In genomic region chr11:19742595-19743292, GRCh38 we compare ENCODE assay signal across 8 cellular contexts. TPM values are rescaled to one million over a fixed set of nuclear protein-coding genes. Genes with fewer than 3 reads are reported as not detected.
DNase-seq lines count a peak whose midpoint lies in the region; ATAC-seq and TF ChIP-seq lines count a peak whose summit lies in the region.

No MANE protein-coding gene starts in this region.

- DNase-seq in Caco-2 (peak; percentile 82 to 84), LNCaP clone FGC (ENCODE audit: low read depth) (peak; percentile 42), SK-MEL-5 (ENCODE audit: low read depth, low spot score) (peak; percentile 84), Right ventricle myocardium superior (peak; percentile 86), prostate gland (ENCODE audit: low spot score) (peak; percentile 80), aorta (peak; percentile 82 to 89)
- peak; percentile 79 for DNase-seq in activated naive CD4-positive, alpha-beta T cell treated with anti-CD3 and anti-CD28 coated beads, Interleukin-2, amount 10 ng/mL, durations not matched to agents 7 days and 5 days

- in situ Hi-C loops in SK-MEL-5 (cut with HindIII; ENCODE audit: low pct_unique_long_range_greater_than_20kb, low sequenced_read_pairs), result no loop called here

- H3K27ac ChIP-seq in prostate gland (no peak overlapping the region), aorta (ENCODE audit: low read depth in 1 of 2, low read length in 2 of 2) (peak overlapping the region in 1 of 2 donors; percentile 60)

- CTCF ChIA-PET in Caco-2 (lab: Charles Lee), result interaction anchor here (0.6 to 2.2 kb wide), 15 partner anchors 9 to 669 kb away, joined by 3 to 12 read pairs (median 4); partner anchors contain the start of gene NAV2
- CTCF ChIA-PET in activated naive CD4-positive, alpha-beta T cell treated with anti-CD3 and anti-CD28 coated beads, Interleukin-2, amount 10 ng/mL, durations not matched to agents 7 days and 5 days (lab: Charles Lee), result interaction anchor here (1.0 to 4.6 kb wide), 14 partner anchors 8 to 196 kb away, joined by 3 to 89 read pairs (median 4); partner anchors contain the start of gene NAV2

- H3K4me3 Mint-ChIP-seq in Caco-2 (ENCODE audit: unreplicated experiment), result no peak overlapping the region
- no peak overlapping the region for H3K4me3 Mint-ChIP-seq in activated naive CD4-positive, alpha-beta T cell treated with anti-CD3 and anti-CD28 coated beads, Interleukin-2, amount 10 ng/mL, durations not matched to agents 7 days and 5 days

- ATAC-seq in GM21390 (IDR thresholded peaks at IDR 0.05; ENCODE audit: unreplicated experiment) (peak; percentile 87), Right ventricle myocardium superior (ENCODE audit: poor library complexity) (peak; percentile 91), aorta (ENCODE audit: low FRiP score) (peak; percentile 87)

- H3K27ac Mint-ChIP-seq in Caco-2 (ENCODE audit: unreplicated experiment), result no peak overlapping the region
- no peak overlapping the region for H3K27ac Mint-ChIP-seq in activated naive CD4-positive, alpha-beta T cell treated with anti-CD3 and anti-CD28 coated beads, Interleukin-2, amount 10 ng/mL, durations not matched to agents 7 days and 5 days

- no peak overlapping the region for H3K4me3 ChIP-seq in Caco-2 (ENCODE audit: low read depth, low read length)
- no peak overlapping the region for H3K4me3 ChIP-seq in LNCaP clone FGC (ENCODE audit: low read depth, low read length)
- H3K4me3 ChIP-seq in prostate gland, result no peak overlapping the region
- no peak overlapping the region for H3K4me3 ChIP-seq in aorta (ENCODE audit: low read length in 2 of 2)

- no peaks in the 10 kb centered on the region for H3K9me3 ChIP-seq in Caco-2
- no peaks in the 10 kb centered on the region for H3K9me3 ChIP-seq in prostate gland
- H3K9me3 ChIP-seq in aorta (ENCODE audit: control insufficient read depth, low read length), result no peaks in the 10 kb centered on the region

- intact Hi-C loops in Caco-2 (cut with micrococcal nuclease; ENCODE audit: unreplicated experiment) (loop anchor here (1.0 to 10.0 kb wide), 7 partner anchors 30 to 671 kb away; partner anchors contain the start of gene NAV2), Right ventricle myocardium superior (cut with DNase I) (loop anchor here (2.0 to 10.0 kb wide), 2 partner anchors 162 to 178 kb away; no protein-coding TSS in a partner anchor), prostate gland (cut with DNase I) (loop anchor here (2.0 kb wide), 1 partner anchor 160 kb away; no protein-coding TSS in a partner anchor), aorta (cut with DNase I) (loop anchor here (1.0 to 10.0 kb wide), 4 partner anchors 160 to 478 kb away; no protein-coding TSS in a partner anchor)

- peak; percentile 77 to 86 for TF ChIP-seq CTCF in Caco-2 (IDR thresholded peaks at IDR 0.05; ENCODE audit: insufficient read depth in 1 of 2, low read depth in 1 of 2, low read length in 1 of 2, severe bottlenecking in 1 of 2, unreplicated experiment in 1 of 2)
- TF ChIP-seq CTCF in LNCaP clone FGC (IDR thresholded peaks at IDR 0.05; ENCODE audit: control insufficient read depth, extremely low read depth, insufficient read depth), result peak; percentile 92
- peak; percentile 82 to 98 (median 96) for TF ChIP-seq CTCF in prostate gland (IDR thresholded peaks at IDR 0.05)

- POLR2A ChIA-PET in Caco-2 (lab: Charles Lee), result no interaction called here

- no peaks in the 10 kb centered on the region for H3K36me3 Mint-ChIP-seq in Caco-2 (ENCODE audit: insufficient read depth, unreplicated experiment)
- H3K36me3 Mint-ChIP-seq in activated naive CD4-positive, alpha-beta T cell treated with anti-CD3 and anti-CD28 coated beads, Interleukin-2, amount 10 ng/mL, durations not matched to agents 7 days and 5 days, result no peaks in the 10 kb centered on the region

- no peaks in the 10 kb centered on the region for H3K27me3 Mint-ChIP-seq in Caco-2 (ENCODE audit: insufficient read depth, unreplicated experiment)
- peaks cover 21% of the 10 kb centered on the region for H3K27me3 Mint-ChIP-seq in activated naive CD4-positive, alpha-beta T cell treated with anti-CD3 and anti-CD28 coated beads, Interleukin-2, amount 10 ng/mL, durations not matched to agents 7 days and 5 days

- BruUV-seq in Caco-2 (replicated peaks; lab: Mats Ljungman, UMichigan), result no TSS peak

- H3K4me1 ChIP-seq in Caco-2, result no peaks in the 10 kb centered on the region
- no peaks in the 10 kb centered on the region for H3K4me1 ChIP-seq in prostate gland (replicated peaks)
- H3K4me1 ChIP-seq in aorta (ENCODE audit: control insufficient read depth in 1 of 2, insufficient read depth in 2 of 2, low read length in 2 of 2), result peaks cover 3% of the 10 kb centered on the region in 2 donors

- H3K4me1 Mint-ChIP-seq in Caco-2 (ENCODE audit: low read depth, unreplicated experiment), result no peaks in the 10 kb centered on the region
- H3K4me1 Mint-ChIP-seq in activated naive CD4-positive, alpha-beta T cell treated with anti-CD3 and anti-CD28 coated beads, Interleukin-2, amount 10 ng/mL, durations not matched to agents 7 days and 5 days, result no peaks in the 10 kb centered on the region

- H3K36me3 ChIP-seq in Caco-2 (ENCODE audit: control insufficient read depth, insufficient read depth, low read length) (no peaks in the 10 kb centered on the region), prostate gland (no peaks in the 10 kb centered on the region), aorta (ENCODE audit: control insufficient read depth in 1 of 2, insufficient read depth in 2 of 2, low read length in 1 of 2) (peaks cover 2 to 3% of the 10 kb centered on the region in 2 donors)

- no peaks in the 10 kb centered on the region for H3K27me3 ChIP-seq in Caco-2 (replicated peaks; ENCODE audit: control insufficient read depth, insufficient read depth, low read length)
- no peaks in the 10 kb centered on the region for H3K27me3 ChIP-seq in prostate gland (replicated peaks; ENCODE audit: insufficient read depth)
- no peaks in the 10 kb centered on the region for H3K27me3 ChIP-seq in aorta (ENCODE audit: control insufficient read depth in 1 of 2, insufficient read depth in 2 of 2, low read length in 1 of 2)

- H3K9me3 Mint-ChIP-seq in Caco-2 (ENCODE audit: unreplicated experiment), result no peaks in the 10 kb centered on the region
- H3K9me3 Mint-ChIP-seq in activated naive CD4-positive, alpha-beta T cell treated with anti-CD3 and anti-CD28 coated beads, Interleukin-2, amount 10 ng/mL, durations not matched to agents 7 days and 5 days, result no peaks in the 10 kb centered on the region

- 41% methylated on average over 2 of the region's 2 CpGs for WGBS in prostate gland
- 36 to 45% methylated on average over 2 of the region's 2 CpGs for WGBS in aorta, 2 donors

- TF ChIP-seq POLR2A in prostate gland (IDR thresholded peaks at IDR 0.05), result no peak

RNA-seq across cellular contexts. Expression of gene NAV2, which starts 30.1 kb away (rescaled TPM):
- total RNA-seq in Caco-2 (2022) (63.5 and 64.7 TPM in 2 replicates), Right ventricle myocardium superior (10.5 TPM), prostate gland (10 to 100 TPM; 17.1 to 26.6 TPM), aorta (100 to 1,000 TPM in 1 of 2 donors, 10 to 100 TPM in 1; 84.6 to 250 TPM)
- total RNA-seq in SK-MEL-5 (2014; rRNA removed; shearing (Covaris generic)), result 14.5 and 19.4 TPM in 2 replicates
- polyA plus RNA-seq in SK-MEL-5 (2015; cell fraction: cytosol; rRNA removed), result 78.9 and 111 TPM in 2 replicates
- polyA plus RNA-seq in SK-MEL-5 (2015; cell fraction: nucleus; rRNA removed), result 96.9 and 138 TPM in 2 replicates
- polyA plus RNA-seq in aorta, result 10 to 100 TPM in 1 of 2 donors, 1 to 10 TPM in 1; 5.0 to 18.2 TPM
